ENCODE assay signal across 1 cellular context in genomic region chr22:41353862-41354575, GRCh38.
TF ChIP-seq lines count a peak whose summit lies in the region.

No MANE protein-coding gene starts in this region.

TF ChIP-seq in K562, 482 proteins besides CTCF, POLR2A, EP300 and RAD21 (continued from another document):
- TF ChIP-seq ZNF449 (CRISPR knock-in tag; IDR thresholded peaks at IDR 0.05) (no peak), HLTF (IDR thresholded peaks at IDR 0.05) (no peak), ELF2 (CRISPR knock-in tag; IDR thresholded peaks at IDR 0.05) (no peak)
